In the genomic region with DNA sequence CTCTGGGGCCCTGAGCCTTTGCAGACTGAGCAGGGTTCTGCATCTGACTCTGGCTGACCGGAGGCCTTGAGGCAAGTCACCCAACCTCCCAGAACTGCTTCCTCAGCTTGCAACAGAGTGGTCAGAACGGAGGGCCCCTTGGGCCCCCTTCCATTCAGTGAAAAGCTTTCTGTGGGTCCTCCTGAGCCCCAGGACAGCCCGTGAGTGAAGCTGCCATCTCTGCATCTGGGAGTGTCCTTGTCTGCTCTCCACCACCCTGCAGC, we compare ENCODE assay signal across 6 cellular contexts.
"Had no signal": no experiment of that assay in that cellular context is flagged by ENCODE, and none has a peak within 500 bp of the region (broad histone marks: within the 10 kb centered on the region; RNA-seq: fewer than 3 reads in every experiment).

No MANE protein-coding gene starts in this region.

- DNase-seq: H9, HCEC 1CT, IMR-90, KG1 had no signal

- ATAC-seq: GM23338 had no signal

- H3K9me3 Mint-ChIP-seq: GM23338, H9 had no signal

- H3K4me3 Mint-ChIP-seq: GM23338, H9 had no signal

- H3K4me3 ChIP-seq: GM23338, K562 had no signal

- H3K4me1 Mint-ChIP-seq: GM23338, H9 had no signal

- H3K27ac Mint-ChIP-seq: GM23338, H9 had no signal
